25 cellular contexts compared by ENCODE assay signal in genomic region chr22:21991774-21992173, GRCh38.
"Had no signal": no experiment of that assay in that cellular context is flagged by ENCODE, and none has a peak within 500 bp of the region (broad histone marks: within the 10 kb centered on the region; RNA-seq: fewer than 3 reads in every experiment).

No MANE protein-coding gene starts in this region.

- H2AFZ ChIP-seq: neural progenitor cell had no signal

- H3K4me2 ChIP-seq: neural progenitor cell had no signal

- H3K9me3 ChIP-seq: left lung, ovary, prostate gland, sigmoid colon, spleen, tibial nerve, uterus had no signal

- H3K4me1 ChIP-seq: left lung, neural progenitor cell, prostate gland, sigmoid colon, spleen, tibial nerve, uterus had no signal

- DNase-seq: hippocampal formation; kidney glomerular epithelial cell; left cardiac atrium; left lung; mesendoderm; naive B cell; natural killer cell; nephron progenitor cell; ovary; retina; right cardiac atrium; sigmoid colon; small intestine; spleen; stimulated activated CD4-positive, alpha-beta T cell treated with anti-CD3 and anti-CD28 coated beads, Interleukin-4, amount 100 ng/mL, for 24 hours; stimulated activated naive CD4-positive, alpha-beta T cell treated with Interleukin-2 at 50 U/mL for 16 hours; stimulated activated naive CD8-positive, alpha-beta T cell treated with anti-CD3 and anti-CD28 coated beads, Interleukin-15, amount 100 ng/mL, for 72 hours; substantia nigra; uterus had no signal

- FAIRE-seq: keratinocyte, small intestine had no signal

- H3K27ac ChIP-seq: left lung, neural progenitor cell, ovary, prostate gland, sigmoid colon, spleen, tibial nerve, uterus had no signal

- H3K27me3 ChIP-seq: left lung, ovary, sigmoid colon, spleen, tibial nerve, uterus had no signal

- H3K36me3 ChIP-seq: left lung, neural progenitor cell, ovary, prostate gland, sigmoid colon, spleen, tibial nerve, uterus had no signal

- ATAC-seq: left cardiac atrium; left lung; natural killer cell; stimulated activated effector memory CD8-positive, alpha-beta T cell treated with anti-CD3 and anti-CD28 coated beads, Interleukin-12 subunit alpha, Interleukin-12 subunit beta, amount 100 ng/mL, for 72 hours; stimulated activated naive CD8-positive, alpha-beta T cell treated with anti-CD3 and anti-CD28 coated beads, Interleukin-15, amount 100 ng/mL, for 72 hours had no signal

- H3K9ac ChIP-seq: neural progenitor cell had no signal

- H3K4me3 ChIP-seq: left lung, lung, neural progenitor cell, ovary, prostate gland, sigmoid colon, spleen, tibial nerve, uterus had no signal
